15 cellular contexts compared by ENCODE assay signal in the genomic region with DNA sequence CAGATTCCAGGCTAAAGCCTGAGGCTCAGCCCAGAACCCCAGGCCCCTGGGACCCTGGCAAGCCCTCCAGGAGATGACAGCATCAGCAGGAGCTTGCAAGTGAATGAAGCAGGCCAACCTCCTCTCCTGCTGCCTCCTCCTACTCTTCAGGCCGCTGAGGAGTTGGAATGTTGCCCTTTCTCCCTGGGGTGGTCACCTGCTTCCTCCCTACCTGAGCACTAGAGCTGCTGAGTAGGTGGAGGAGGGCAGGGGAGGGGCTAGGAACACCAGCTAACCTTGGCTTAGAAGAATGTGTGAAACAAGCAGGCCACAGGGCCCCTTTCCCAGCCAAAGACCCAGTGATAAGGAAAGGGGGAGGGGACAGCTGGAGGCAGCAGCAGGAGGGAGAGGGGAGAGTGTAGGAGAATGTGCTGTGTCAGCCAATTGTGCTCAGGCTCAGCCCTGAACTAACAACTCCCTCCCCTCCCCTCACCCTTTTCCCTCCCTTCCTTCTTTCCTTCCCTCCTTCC. TPM values are rescaled to one million over a fixed set of nuclear protein-coding genes. Genes with fewer than 3 reads are reported as not detected.
DNase-seq lines count a peak whose midpoint lies in the region; ATAC-seq and TF ChIP-seq lines count a peak whose summit lies in the region.
"Had no signal": no experiment of that assay in that cellular context is flagged by ENCODE, and none has a peak within 500 bp of the region (broad histone marks: within the 10 kb centered on the region; RNA-seq: fewer than 3 reads in every experiment).

No MANE protein-coding gene starts in this region.

- H3K4me1 ChIP-seq in right atrium auricular region (peaks cover 0 to 7% of the 10 kb centered on the region in 2 donors), mesendoderm (ENCODE audit: control insufficient read depth, low read depth, low read length) (peaks cover 7% of the 10 kb centered on the region), aorta (ENCODE audit: control insufficient read depth in 1 of 2, insufficient read depth in 2 of 2, low read length in 2 of 2) (no peaks in the 10 kb centered on the region)

- H3K27ac ChIP-seq in right atrium auricular region: no peak overlapping the region
- peak overlapping the region; percentile 50 for H3K27ac ChIP-seq in mesendoderm (ENCODE audit: low read depth, low read length)
- no peak overlapping the region for H3K27ac ChIP-seq in aorta (ENCODE audit: low read depth in 1 of 2, low read length in 2 of 2)
- H3K27ac ChIP-seq: vagina had no signal

- no peaks in the 10 kb centered on the region for H3K9me3 ChIP-seq in right atrium auricular region
- no peaks in the 10 kb centered on the region for H3K9me3 ChIP-seq in aorta (ENCODE audit: control insufficient read depth, low read length)
- H3K9me3 ChIP-seq: vagina had no signal

- DNase-seq in Right ventricle myocardium superior: peak; percentile 46
- DNase-seq in right atrium auricular region (ENCODE audit: low spot score): no peak
- peak; percentile 24 to 37 for DNase-seq in erythroblast (lab: John Stamatoyannopoulos, UW)
- DNase-seq in mesendoderm: peak; percentile 98
- DNase-seq in aorta: no peak
- DNase-seq in AG20443 (ENCODE audit: low spot score): no peak
- DNase-seq: activated T-cell treated with anti-CD3 and anti-CD28 coated beads, Interleukin-2, amount 50 U/mL, for 4 hours; HCEC 1CT; MM.1S; NCI-H2029 treated with DMSO at 0.1 percent for 48 hours; SW 1271 had no signal

- H3K4ac ChIP-seq in mesendoderm (ENCODE audit: low read depth, low read length): no peak overlapping the region

- H3K56ac ChIP-seq in mesendoderm (ENCODE audit: low read length): peak overlapping the region; percentile 73

- no peak overlapping the region for H4K8ac ChIP-seq in mesendoderm (ENCODE audit: low read depth, low read length)

- H2AK5ac ChIP-seq in mesendoderm (ENCODE audit: low read length): no peak overlapping the region

- ATAC-seq in Right ventricle myocardium superior (ENCODE audit: poor library complexity) (peak; percentile 36), aorta (ENCODE audit: low FRiP score) (peak; percentile 33), HG03108 (IDR thresholded peaks at IDR 0.05; ENCODE audit: unreplicated experiment) (no peak), GM21717 (IDR thresholded peaks at IDR 0.05; ENCODE audit: unreplicated experiment) (no peak)
- ATAC-seq: activated CD4-positive, CD25-positive, alpha-beta regulatory T cell treated with anti-CD3 and anti-CD28 coated beads, Interleukin-2, amount 50 U/mL, for 24 hours; activated T-cell treated with anti-CD3 and anti-CD28 coated beads, Interleukin-2, amount 50 U/mL, for 4 hours had no signal

- H2BK120ac ChIP-seq in mesendoderm (ENCODE audit: low read depth, low read length): no peak overlapping the region

- no peak overlapping the region for H3K4me2 ChIP-seq in mesendoderm (ENCODE audit: low read length)

- WGBS in mesendoderm (ENCODE audit: extremely low coverage, insufficient coverage, low lambda C conversion rate): no CpG with 5 or more reads among the region's 1 CpG
- 22 to 30% methylated on average over 1 of the region's 1 CpG for WGBS in aorta, 2 donors

- no peak for TF ChIP-seq CTCF in right atrium auricular region (IDR thresholded peaks at IDR 0.05)

- H3K36me3 ChIP-seq in right atrium auricular region (no peaks in the 10 kb centered on the region), mesendoderm (ENCODE audit: control insufficient read depth, insufficient read depth, low read length) (no peaks in the 10 kb centered on the region), aorta (ENCODE audit: control insufficient read depth in 1 of 2, insufficient read depth in 2 of 2, low read length in 1 of 2) (no peaks in the 10 kb centered on the region)
- H3K36me3 ChIP-seq: vagina had no signal

- H3K79me1 ChIP-seq in mesendoderm (ENCODE audit: low read length): no peaks in the 10 kb centered on the region

- no peak overlapping the region for H2BK15ac ChIP-seq in mesendoderm (replicated peaks; ENCODE audit: low read depth)

- intact Hi-C loops in Right ventricle myocardium superior (cut with DNase I): no loop called here
- intact Hi-C loops in aorta (cut with DNase I): no loop called here

- H3K27me3 ChIP-seq in right atrium auricular region (no peaks in the 10 kb centered on the region), mesendoderm (ENCODE audit: insufficient read depth, low read length, poor library complexity) (no peaks in the 10 kb centered on the region), aorta (ENCODE audit: control insufficient read depth in 1 of 2, insufficient read depth in 2 of 2, low read length in 1 of 2) (no peaks in the 10 kb centered on the region)
- H3K27me3 ChIP-seq: vagina had no signal

- no peak overlapping the region for H3K23ac ChIP-seq in mesendoderm (ENCODE audit: low read length)

- no peak overlapping the region for H3K9ac ChIP-seq in mesendoderm (ENCODE audit: low read length)

- peak overlapping the region; percentile 89 for H2BK5ac ChIP-seq in mesendoderm (ENCODE audit: low read length)

- H3K4me3 ChIP-seq in right atrium auricular region (no peak overlapping the region), mesendoderm (ENCODE audit: low read length) (no peak overlapping the region), aorta (ENCODE audit: low read length in 2 of 2) (no peak overlapping the region)
- H3K4me3 ChIP-seq: vagina had no signal

- TF ChIP-seq POLR2A in erythroblast (IDR thresholded peaks at IDR 0.05; ENCODE audit: low read length): no peak

- peak overlapping the region; percentile 85 for H3K18ac ChIP-seq in mesendoderm (ENCODE audit: low read length)

- H3K79me2 ChIP-seq in mesendoderm (ENCODE audit: control insufficient read depth, insufficient read depth, low read length): no peaks in the 10 kb centered on the region

- H4K5ac ChIP-seq in mesendoderm (ENCODE audit: low read length): no peak overlapping the region

RNA-seq across cellular contexts. Expression of a gene that starts 58.0 kb away (rescaled TPM):
- total RNA-seq in Right ventricle myocardium superior: 13.3 TPM
- total RNA-seq in right atrium auricular region: 10 to 100 TPM; 11.7 to 18.8 TPM
- 40.2 TPM for polyA plus RNA-seq in mesendoderm (2013, experiment 1 of 2)
- polyA plus RNA-seq in mesendoderm (2013, experiment 2 of 2): 43.1 TPM
- total RNA-seq in aorta: 10 to 100 TPM; 26.1 to 28.1 TPM
- polyA plus RNA-seq in aorta: 10 to 100 TPM; 11.1 to 33.3 TPM

Comparison
In these comparisons a context has a peak if more than half of its experiments do, and no peak if none do; other contexts are left out.
1. DNase-seq: peak in Right ventricle myocardium superior (single experiment), erythroblast (2 of 2) and mesendoderm (single experiment); none in right atrium auricular region (single experiment), aorta (0 of 2) and AG20443 (single experiment).
2. ATAC-seq: peak in Right ventricle myocardium superior (single experiment) and aorta (single experiment); none in HG03108 (single experiment) and GM21717 (single experiment).